ENCODE assay signal across 9 cellular contexts in genomic region chr17:28747046-28747691, GRCh38. TPM values are rescaled to one million over a fixed set of nuclear protein-coding genes. Genes with fewer than 3 reads are reported as not detected.
A peak's percentile ranks its signal among the peaks of the same experiment; 100 is the strongest.
DNase-seq lines count a peak whose midpoint lies in the region; ATAC-seq and TF ChIP-seq lines count a peak whose summit lies in the region.
"Had no signal": no experiment of that assay in that cellular context is flagged by ENCODE, and none has a peak within 500 bp of the region (broad histone marks: within the 10 kb centered on the region; RNA-seq: fewer than 3 reads in every experiment).

No MANE protein-coding gene starts in this region.

- DNase-seq in DMS53 (lab: John Stamatoyannopoulos, UW): peak; percentile 88
- DNase-seq in DMS53 treated with DMSO at 0.1 percent for 48 hours (lab: John Stamatoyannopoulos, UW; ENCODE audit: unreplicated experiment): no peak
- peak in 5 of 7 donors; percentile 53 to 74 (median 68) for DNase-seq in adrenal gland
- DNase-seq in left lobe of liver (ENCODE audit: low spot score): peak; percentile 64
- DNase-seq in thoracic aorta (ENCODE audit: low spot score): no peak
- DNase-seq: activated CD8-positive, alpha-beta memory T cell treated with anti-CD3 and anti-CD28 coated beads, Interleukin-2, amount 50 U/mL, for 4 hours had no signal

- H3K36me3 ChIP-seq in adrenal gland (replicated peaks in 1 of 2) (peaks cover 0 to 25% of the 10 kb centered on the region in 2 donors), thoracic aorta (peaks cover 6% of the 10 kb centered on the region)

- ATAC-seq in left lobe of liver (no peak), thoracic aorta (ENCODE audit: insufficient number of reproducible peaks, low FRiP score, low read depth) (no peak), GM18511 (IDR thresholded peaks at IDR 0.05; ENCODE audit: unreplicated experiment) (no peak), HG02610 (IDR thresholded peaks at IDR 0.05; ENCODE audit: unreplicated experiment) (no peak), HG02938 (IDR thresholded peaks at IDR 0.05; ENCODE audit: unreplicated experiment) (no peak)

- intact Hi-C loops in adrenal gland (cut with DNase I): loop anchor here in 1 of 2 donors (2.0 kb wide), 1 partner anchor 18 kb away; the partner anchor contains the start of gene NEK8

- 23 to 34% (median 26%) methylated on average over 4 to 7 of the region's 7 CpGs; no CpG with 5 or more reads in 1 of the 4 donors for WGBS in adrenal gland, 4 donors

- no peak for TF ChIP-seq POLR2A in adrenal gland (IDR thresholded peaks at IDR 0.05)

- H3K27ac ChIP-seq in adrenal gland: peak overlapping the region in 4 of 5 donors; percentile 79 to 98 (median 90)
- H3K27ac ChIP-seq in thoracic aorta: peak overlapping the region; percentile 83 to 86

- H3K27me3 ChIP-seq in adrenal gland: no peaks in the 10 kb centered on the region
- no peaks in the 10 kb centered on the region for H3K27me3 ChIP-seq in thoracic aorta (replicated peaks; ENCODE audit: insufficient read depth)

- H3K4me3 ChIP-seq in adrenal gland (no peak overlapping the region), thoracic aorta (no peak overlapping the region)

- TF ChIP-seq CTCF in adrenal gland (IDR thresholded peaks at IDR 0.05) (peak in 1 of 6 experiments; percentile 21), thoracic aorta (IDR thresholded peaks at IDR 0.05) (no peak)

- H3K4me1 ChIP-seq in adrenal gland (replicated peaks in 1 of 2): peaks cover 47 to 57% of the 10 kb centered on the region in 2 donors
- H3K4me1 ChIP-seq in thoracic aorta (ENCODE audit: control insufficient read depth in 1 of 2, low read depth in 2 of 2): peaks cover 23 to 50% of the 10 kb centered on the region in 2 donors

- H3K9me3 ChIP-seq in adrenal gland (replicated peaks in 1 of 3): no peaks in the 10 kb centered on the region
- no peaks in the 10 kb centered on the region for H3K9me3 ChIP-seq in thoracic aorta

RNA-seq across cellular contexts. Expression of gene TRAF4, which starts 3.4 kb away (rescaled TPM):
- 10 to 100 TPM in 7 of 8 donors, 1 to 10 TPM in 1; 8.2 to 50.5 (median 26.5) TPM for total RNA-seq in adrenal gland
- polyA plus RNA-seq in adrenal gland: 10 to 100 TPM; 13.0 to 22.7 (median 17.9) TPM
- total RNA-seq in left lobe of liver: 49.0 TPM
- 10 to 100 TPM in 1 of 2 donors, 1 to 10 TPM in 1; 9.9 to 22.4 TPM for total RNA-seq in thoracic aorta

RNA-seq across cellular contexts. Expression of gene NEK8, which starts 18.6 kb away (rescaled TPM):
- total RNA-seq in adrenal gland (10 to 100 TPM in 1 of 8 donors, 1 to 10 TPM in 6, under 1 TPM in 1; 0.54 to 11.9 (median 5.4) TPM), left lobe of liver (3.2 TPM), thoracic aorta (1 to 10 TPM; 1.5 to 2.2 TPM)
- polyA plus RNA-seq in adrenal gland: 10 to 100 TPM in 1 of 3 donors, 1 to 10 TPM in 2; 6.0 to 10.8 (median 6.6) TPM

RNA-seq across cellular contexts. Expression of gene TLCD1, which starts 21.1 kb away (rescaled TPM):
- total RNA-seq in adrenal gland: 10 to 100 TPM in 1 of 8 donors, 1 to 10 TPM in 6, under 1 TPM in 1; 0.52 to 12.6 (median 5.2) TPM
- polyA plus RNA-seq in adrenal gland: 10 to 100 TPM in 1 of 3 donors, 1 to 10 TPM in 2; 3.9 to 18.8 (median 6.8) TPM
- total RNA-seq in left lobe of liver: 4.8 TPM
- total RNA-seq in thoracic aorta: 1 to 10 TPM in 1 of 2 donors, not detected in 1; 1.9 TPM

RNA-seq across cellular contexts. Expression of gene RPL23A, which starts 27.4 kb away (rescaled TPM):
- total RNA-seq in adrenal gland: 1,000 to 10,000 TPM in 4 of 8 donors, 100 to 1,000 TPM in 4; 135 to 1,266 (median 856) TPM
- polyA plus RNA-seq in adrenal gland: 100 to 1,000 TPM; 523 to 901 (median 672) TPM
- total RNA-seq in left lobe of liver: 346 TPM
- total RNA-seq in thoracic aorta: 100 to 1,000 TPM; 279 to 387 TPM

RNA-seq across cellular contexts. Expression of gene RAB34, which starts 29.5 kb away (rescaled TPM):
- total RNA-seq in adrenal gland (100 to 1,000 TPM; 121 to 332 (median 151) TPM), left lobe of liver (4.9 TPM), thoracic aorta (100 to 1,000 TPM; 288 to 381 TPM)
- polyA plus RNA-seq in adrenal gland: 100 to 1,000 TPM; 114 to 195 (median 139) TPM

Comparison
In these comparisons a context has a peak if more than half of its experiments do, and no peak if none do; other contexts are left out.
1. DNase-seq: peak in DMS53 (single experiment), adrenal gland (5 of 7) and left lobe of liver (single experiment); none in DMS53 treated with DMSO at 0.1 percent for 48 hours (single experiment) and thoracic aorta (single experiment).